In the genomic region with DNA sequence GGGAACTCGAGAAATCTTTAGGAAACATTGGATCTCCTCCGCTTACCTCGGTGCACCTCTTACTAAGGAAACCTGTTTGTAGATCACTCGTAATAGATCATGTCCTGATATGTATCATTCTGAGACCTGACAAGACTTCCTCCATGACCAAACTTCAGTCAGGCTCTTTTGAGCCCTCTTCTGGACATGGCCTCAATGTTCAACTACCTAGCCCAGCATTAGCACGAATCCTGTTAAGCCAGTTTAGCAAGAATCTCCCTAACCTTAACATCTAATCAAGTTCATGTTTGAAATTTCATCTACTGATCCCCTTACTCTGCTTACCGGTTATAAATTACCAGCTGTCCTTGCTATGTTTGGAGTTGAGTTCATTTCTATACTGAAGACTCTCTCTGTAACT, we compare ENCODE assay signal across 22 cellular contexts.
DNase-seq lines count a peak whose midpoint lies in the region; ATAC-seq and TF ChIP-seq lines count a peak whose summit lies in the region.
"Had no signal": no experiment of that assay in that cellular context is flagged by ENCODE, and none has a peak within 500 bp of the region (broad histone marks: within the 10 kb centered on the region; RNA-seq: fewer than 3 reads in every experiment).

No MANE protein-coding gene starts in this region.

- peaks cover 16% of the 10 kb centered on the region for H3K9me3 Mint-ChIP-seq in activated T-cell treated with anti-CD3 and anti-CD28 coated beads, Interleukin-2, amount 50 U/mL, for 4 hours

- H3K27me3 ChIP-seq in OCI-LY3 (ENCODE audit: low read depth, low read length): no peaks in the 10 kb centered on the region
- H3K27me3 ChIP-seq: upper lobe of right lung had no signal

- no peaks in the 10 kb centered on the region for H3K79me2 ChIP-seq in OCI-LY3 (ENCODE audit: low read length)
- H3K79me2 ChIP-seq: parathyroid adenoma had no signal

- H3K4me3 Mint-ChIP-seq in activated T-cell treated with anti-CD3 and anti-CD28 coated beads, Interleukin-2, amount 50 U/mL, for 4 hours: no peak overlapping the region
- H3K4me3 Mint-ChIP-seq: activated CD4-positive, alpha-beta T cell treated with anti-CD3 and anti-CD28 coated beads for 36 hours; CD4-positive, CD25-positive, alpha-beta regulatory T cell; naive thymus-derived CD8-positive, alpha-beta T cell; stimulated activated naive CD8-positive, alpha-beta T cell treated with anti-CD3 and anti-CD28 coated beads, Interleukin-15, amount 100 ng/mL, for 72 hours had no signal

- no peak overlapping the region for H3K4me2 ChIP-seq in OCI-LY3 (ENCODE audit: low read length)

- no peaks in the 10 kb centered on the region for H3K36me3 ChIP-seq in OCI-LY3 (replicated peaks; ENCODE audit: low read depth, low read length)
- H3K36me3 ChIP-seq: upper lobe of right lung had no signal

- H2AFZ ChIP-seq in OCI-LY3 (ENCODE audit: low read depth, low read length): no peak overlapping the region
- H2AFZ ChIP-seq: parathyroid adenoma had no signal

- no peaks in the 10 kb centered on the region for H3K4me1 ChIP-seq in OCI-LY3 (ENCODE audit: low read length)
- H3K4me1 ChIP-seq: parathyroid adenoma, upper lobe of right lung had no signal

- no peaks in the 10 kb centered on the region for H4K20me1 ChIP-seq in OCI-LY3 (ENCODE audit: insufficient read depth, low read length)

- H3K9me3 ChIP-seq in OCI-LY3 (ENCODE audit: insufficient read depth, low read length): no peaks in the 10 kb centered on the region
- H3K9me3 ChIP-seq: upper lobe of right lung had no signal

- no peak overlapping the region for H3K27ac ChIP-seq in OCI-LY3 (ENCODE audit: low read length)
- H3K27ac ChIP-seq: HL-60, parathyroid adenoma, upper lobe of right lung had no signal

- DNase-seq in ACHN: peak; percentile 9
- DNase-seq in HT-29 (ENCODE audit: low spot score): peak; percentile 81
- DNase-seq in epithelial cell of esophagus (ENCODE audit: low read depth): peak; percentile 83
- DNase-seq in activated T-cell treated with anti-CD3 and anti-CD28 coated beads, Interleukin-2, amount 50 U/mL, for 4 hours: no peak
- no peak for DNase-seq in left ventricle myocardium superior
- no peak for DNase-seq in NCI-H2196 treated with DMSO at 0.1 percent for 48 hours (lab: John Stamatoyannopoulos, UW; ENCODE audit: unreplicated experiment)
- no peak for DNase-seq in cardiac septum (ENCODE audit: low spot score)
- DNase-seq: activated CD4-positive, alpha-beta T cell treated with anti-CD3 and anti-CD28 coated beads for 36 hours; activated effector memory CD4-positive, alpha-beta T cell treated with Interleukin-2 at 50 U/mL for 16 hours; CD4-positive, CD25-positive, alpha-beta regulatory T cell; effector CD4-positive, alpha-beta T cell; GOT3; naive thymus-derived CD8-positive, alpha-beta T cell; NCI-H2171 treated with DMSO at 0.1 percent for 48 hours; stimulated activated CD4-positive, alpha-beta T cell treated with anti-CD3 and anti-CD28 coated beads, Interleukin-1b, Interleukin-23, amount 100 ng/mL, for 48 hours; stimulated activated naive CD8-positive, alpha-beta T cell treated with anti-CD3 and anti-CD28 coated beads, Interleukin-15, amount 100 ng/mL, for 72 hours; upper lobe of right lung had no signal

- intact Hi-C loops in left ventricle myocardium superior (cut with micrococcal nuclease): no loop called here
- intact Hi-C loops in cardiac septum (cut with DNase I): no loop called here

- in situ Hi-C loops in ACHN (cut with HindIII; ENCODE audit: low pct_ligation_motif_present, low pct_unique_long_range_greater_than_20kb, low sequenced_read_pairs): no loop called here

- TF ChIP-seq CTCF in OCI-LY3 (IDR thresholded peaks at IDR 0.05; ENCODE audit: low read depth, low read length): peak; percentile 50
- TF ChIP-seq CTCF in epithelial cell of esophagus (IDR thresholded peaks at IDR 0.05; ENCODE audit: insufficient read depth, low read depth, low read length, missing control alignments): peak; percentile 56

- no peak overlapping the region for H3K4me3 ChIP-seq in OCI-LY3 (ENCODE audit: low read length)
- no peak overlapping the region for H3K4me3 ChIP-seq in epithelial cell of esophagus (ENCODE audit: low read length)
- H3K4me3 ChIP-seq: K562, upper lobe of right lung had no signal

- no peaks in the 10 kb centered on the region for H3K27me3 Mint-ChIP-seq in activated T-cell treated with anti-CD3 and anti-CD28 coated beads, Interleukin-2, amount 50 U/mL, for 4 hours (ENCODE audit: low read depth)
- H3K27me3 Mint-ChIP-seq: activated CD4-positive, alpha-beta T cell treated with anti-CD3 and anti-CD28 coated beads for 36 hours; CD4-positive, CD25-positive, alpha-beta regulatory T cell; naive thymus-derived CD8-positive, alpha-beta T cell; stimulated activated naive CD8-positive, alpha-beta T cell treated with anti-CD3 and anti-CD28 coated beads, Interleukin-15, amount 100 ng/mL, for 72 hours had no signal

- no peak overlapping the region for H3K9ac ChIP-seq in OCI-LY3 (ENCODE audit: low read length)
- H3K9ac ChIP-seq: parathyroid adenoma had no signal

- no peak for ATAC-seq in activated T-cell treated with anti-CD3 and anti-CD28 coated beads, Interleukin-2, amount 50 U/mL, for 4 hours
- no peak for ATAC-seq in left ventricle myocardium superior
- ATAC-seq: activated CD4-positive, alpha-beta T cell treated with anti-CD3 and anti-CD28 coated beads for 36 hours; K562; naive thymus-derived CD8-positive, alpha-beta T cell; SK-N-SH treated with all-trans-retinoic acid at 6 μM for 48 hours; stimulated activated naive CD8-positive, alpha-beta T cell treated with anti-CD3 and anti-CD28 coated beads, Interleukin-15, amount 100 ng/mL, for 72 hours; upper lobe of right lung had no signal

- H3K36me3 Mint-ChIP-seq in activated T-cell treated with anti-CD3 and anti-CD28 coated beads, Interleukin-2, amount 50 U/mL, for 4 hours (ENCODE audit: insufficient read depth): no peaks in the 10 kb centered on the region
- H3K36me3 Mint-ChIP-seq: CD4-positive, CD25-positive, alpha-beta regulatory T cell; naive thymus-derived CD8-positive, alpha-beta T cell had no signal

- no peaks in the 10 kb centered on the region for H3K4me1 Mint-ChIP-seq in activated T-cell treated with anti-CD3 and anti-CD28 coated beads, Interleukin-2, amount 50 U/mL, for 4 hours (ENCODE audit: low read depth)
- H3K4me1 Mint-ChIP-seq: activated CD4-positive, alpha-beta T cell treated with anti-CD3 and anti-CD28 coated beads for 36 hours; CD4-positive, CD25-positive, alpha-beta regulatory T cell; naive thymus-derived CD8-positive, alpha-beta T cell; stimulated activated naive CD8-positive, alpha-beta T cell treated with anti-CD3 and anti-CD28 coated beads, Interleukin-15, amount 100 ng/mL, for 72 hours had no signal

Comparison
In these comparisons a context has a peak if more than half of its experiments do, and no peak if none do; other contexts are left out.
1. DNase-seq: peak in ACHN (single experiment), HT-29 (single experiment) and epithelial cell of esophagus (single experiment); none in activated T-cell treated with anti-CD3 and anti-CD28 coated beads, Interleukin-2, amount 50 U/mL, for 4 hours (single experiment), left ventricle myocardium superior (single experiment), NCI-H2196 treated with DMSO at 0.1 percent for 48 hours (single experiment) and cardiac septum (single experiment).